In the genomic region with DNA sequence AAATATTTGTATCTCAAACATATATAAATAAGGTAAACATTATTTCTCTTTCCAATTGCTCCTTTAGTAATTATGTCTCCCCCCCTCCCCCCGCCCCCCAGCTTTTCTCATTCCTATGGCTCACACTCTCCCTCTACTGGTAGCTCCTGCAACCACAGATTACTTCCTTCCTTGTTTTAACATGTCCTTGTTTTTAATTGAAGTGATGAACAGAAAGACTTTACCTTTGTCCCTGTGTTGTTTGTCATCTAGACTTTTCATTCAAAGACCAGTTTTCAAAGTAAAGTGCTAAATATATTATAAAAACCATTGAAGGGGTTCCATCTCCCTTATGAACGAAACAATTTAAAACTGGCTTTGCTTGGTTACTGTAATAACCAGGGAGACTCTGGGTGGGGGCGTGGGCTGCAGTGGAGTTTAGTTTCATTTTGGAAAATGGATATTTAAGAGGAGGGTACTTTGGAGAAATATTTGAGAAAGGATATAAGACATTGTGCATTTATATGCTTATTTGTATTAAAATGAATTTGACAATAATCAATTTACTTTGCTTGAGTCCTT, we compare ENCODE assay signal across 8 cellular contexts.
DNase-seq lines count a peak whose midpoint lies in the region; ATAC-seq and TF ChIP-seq lines count a peak whose summit lies in the region.

No MANE protein-coding gene starts in this region.

- ATAC-seq in HG03045 (IDR thresholded peaks at IDR 0.05; ENCODE audit: unreplicated experiment), result peak; percentile 47

- TF ChIP-seq CTCF in colonic mucosa (IDR thresholded peaks at IDR 0.05), result peak; percentile 37
- TF ChIP-seq CTCF in neural cell (IDR thresholded peaks at IDR 0.05; ENCODE audit: poor library complexity, severe bottlenecking), result peak; percentile 45

- no peaks in the 10 kb centered on the region for H3K9me2 ChIP-seq in neural cell (ENCODE audit: insufficient read depth, low read length)

- H3K4me3 ChIP-seq in colonic mucosa, result no peak overlapping the region
- H3K4me3 ChIP-seq in neural cell (ENCODE audit: low read length), result no peak overlapping the region

- H3K27ac ChIP-seq in colonic mucosa (no peak overlapping the region), neural cell (ENCODE audit: low read length) (no peak overlapping the region)

- no peak overlapping the region for H3K9ac ChIP-seq in colonic mucosa (ENCODE audit: low read depth in 2 of 2, low read length in 2 of 2)
- no peak overlapping the region for H3K9ac ChIP-seq in neural cell (ENCODE audit: low read length)

- no peaks in the 10 kb centered on the region for H3K9me3 ChIP-seq in colonic mucosa
- H3K9me3 ChIP-seq in neural cell (ENCODE audit: low read length), result no peaks in the 10 kb centered on the region

- peak; percentile 12 for DNase-seq in stimulated activated CD4-positive, alpha-beta T cell treated with anti-CD3 and anti-CD28 coated beads, Interleukin-15, amount 100 ng/mL, for 24 hours
- DNase-seq in stimulated activated CD4-positive, alpha-beta T cell treated with anti-CD3 and anti-CD28 coated beads, Interleukin-4, amount 100 ng/mL, for 1 hour, result no peak
- DNase-seq in NCI-H82 treated with DMSO at 0.1 percent for 48 hours (lab: John Stamatoyannopoulos, UW; ENCODE audit: unreplicated experiment) (peak; percentile 7), colonic mucosa (no peak)
- no peak for DNase-seq in effector CD4-positive, alpha-beta T cell
- DNase-seq in stimulated activated naive CD4-positive, alpha-beta T cell treated with Interleukin-2 at 50 U/mL for 16 hours (lab: John Stamatoyannopoulos, UW), result no peak

- TF ChIP-seq RAD21 in neural cell (conservative IDR thresholded peaks at IDR 0.05), result no peak

- intact Hi-C loops in colonic mucosa (cut with DNase I), result no loop called here

- H3K4me2 ChIP-seq in neural cell (ENCODE audit: low read length), result no peak overlapping the region

- no peaks in the 10 kb centered on the region for H4K20me1 ChIP-seq in neural cell (ENCODE audit: insufficient read depth)

- no peaks in the 10 kb centered on the region for H3K79me2 ChIP-seq in neural cell (replicated peaks; ENCODE audit: insufficient read depth, low read length)

- H2AFZ ChIP-seq in neural cell (ENCODE audit: low read depth, low read length), result no peak overlapping the region

- no peak for TF ChIP-seq EP300 in neural cell (conservative IDR thresholded peaks at IDR 0.05; ENCODE audit: poor library complexity, severe bottlenecking)

- H3K4me1 ChIP-seq in colonic mucosa, result no peaks in the 10 kb centered on the region

- no peaks in the 10 kb centered on the region for H3F3A ChIP-seq in neural cell (ENCODE audit: insufficient read depth, low read length, poor library complexity, severe bottlenecking)

- H3K27me3 ChIP-seq in colonic mucosa, result no peaks in the 10 kb centered on the region
- H3K27me3 ChIP-seq in neural cell (ENCODE audit: insufficient read depth, low read depth, low read length), result no peaks in the 10 kb centered on the region

- H3K36me3 ChIP-seq in colonic mucosa (no peaks in the 10 kb centered on the region), neural cell (ENCODE audit: insufficient read depth, low read length) (no peaks in the 10 kb centered on the region)

TF ChIP-seq in neural cell, 6 proteins besides CTCF, POLR2A, EP300 and RAD21:
- TF ChIP-seq POLR2AphosphoS5 (IDR thresholded peaks at IDR 0.05), result no peak
- TF ChIP-seq, protein P1, sequence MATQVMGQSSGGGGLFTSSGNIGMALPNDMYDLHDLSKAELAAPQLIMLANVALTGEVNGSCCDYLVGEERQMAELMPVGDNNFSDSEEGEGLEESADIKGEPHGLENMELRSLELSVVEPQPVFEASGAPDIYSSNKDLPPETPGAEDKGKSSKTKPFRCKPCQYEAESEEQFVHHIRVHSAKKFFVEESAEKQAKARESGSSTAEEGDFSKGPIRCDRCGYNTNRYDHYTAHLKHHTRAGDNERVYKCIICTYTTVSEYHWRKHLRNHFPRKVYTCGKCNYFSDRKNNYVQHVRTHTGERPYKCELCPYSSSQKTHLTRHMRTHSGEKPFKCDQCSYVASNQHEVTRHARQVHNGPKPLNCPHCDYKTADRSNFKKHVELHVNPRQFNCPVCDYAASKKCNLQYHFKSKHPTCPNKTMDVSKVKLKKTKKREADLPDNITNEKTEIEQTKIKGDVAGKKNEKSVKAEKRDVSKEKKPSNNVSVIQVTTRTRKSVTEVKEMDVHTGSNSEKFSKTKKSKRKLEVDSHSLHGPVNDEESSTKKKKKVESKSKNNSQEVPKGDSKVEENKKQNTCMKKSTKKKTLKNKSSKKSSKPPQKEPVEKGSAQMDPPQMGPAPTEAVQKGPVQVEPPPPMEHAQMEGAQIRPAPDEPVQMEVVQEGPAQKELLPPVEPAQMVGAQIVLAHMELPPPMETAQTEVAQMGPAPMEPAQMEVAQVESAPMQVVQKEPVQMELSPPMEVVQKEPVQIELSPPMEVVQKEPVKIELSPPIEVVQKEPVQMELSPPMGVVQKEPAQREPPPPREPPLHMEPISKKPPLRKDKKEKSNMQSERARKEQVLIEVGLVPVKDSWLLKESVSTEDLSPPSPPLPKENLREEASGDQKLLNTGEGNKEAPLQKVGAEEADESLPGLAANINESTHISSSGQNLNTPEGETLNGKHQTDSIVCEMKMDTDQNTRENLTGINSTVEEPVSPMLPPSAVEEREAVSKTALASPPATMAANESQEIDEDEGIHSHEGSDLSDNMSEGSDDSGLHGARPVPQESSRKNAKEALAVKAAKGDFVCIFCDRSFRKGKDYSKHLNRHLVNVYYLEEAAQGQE (IDR thresholded peaks at IDR 0.05; ENCODE audit: borderline replicate concordance), result no peak
- no peak for TF ChIP-seq TAF1 (IDR thresholded peaks at IDR 0.05; ENCODE audit: low read depth)
- TF ChIP-seq EZH2 (IDR thresholded peaks at IDR 0.05; ENCODE audit: borderline replicate concordance, insufficient read depth, low read length, poor library complexity, severe bottlenecking), result no peak
- no peak for TF ChIP-seq MXI1 (conservative IDR thresholded peaks at IDR 0.05; ENCODE audit: poor library complexity, severe bottlenecking)
- no peak for TF ChIP-seq SMC3 (conservative IDR thresholded peaks at IDR 0.05; ENCODE audit: poor library complexity)
TF ChIP-seq in neural cell: peak in this region for 0.

Comparison
In these comparisons a context has a peak if more than half of its experiments do, and no peak if none do; other contexts are left out.
1. DNase-seq: peak in stimulated activated CD4-positive, alpha-beta T cell treated with anti-CD3 and anti-CD28 coated beads, Interleukin-15, amount 100 ng/mL, for 24 hours (single experiment) and NCI-H82 treated with DMSO at 0.1 percent for 48 hours (single experiment); none in stimulated activated CD4-positive, alpha-beta T cell treated with anti-CD3 and anti-CD28 coated beads, Interleukin-4, amount 100 ng/mL, for 1 hour (single experiment), colonic mucosa (single experiment), effector CD4-positive, alpha-beta T cell (single experiment) and stimulated activated naive CD4-positive, alpha-beta T cell treated with Interleukin-2 at 50 U/mL for 16 hours (single experiment).